ENCODE assay signal across 20 cellular contexts in the genomic region with DNA sequence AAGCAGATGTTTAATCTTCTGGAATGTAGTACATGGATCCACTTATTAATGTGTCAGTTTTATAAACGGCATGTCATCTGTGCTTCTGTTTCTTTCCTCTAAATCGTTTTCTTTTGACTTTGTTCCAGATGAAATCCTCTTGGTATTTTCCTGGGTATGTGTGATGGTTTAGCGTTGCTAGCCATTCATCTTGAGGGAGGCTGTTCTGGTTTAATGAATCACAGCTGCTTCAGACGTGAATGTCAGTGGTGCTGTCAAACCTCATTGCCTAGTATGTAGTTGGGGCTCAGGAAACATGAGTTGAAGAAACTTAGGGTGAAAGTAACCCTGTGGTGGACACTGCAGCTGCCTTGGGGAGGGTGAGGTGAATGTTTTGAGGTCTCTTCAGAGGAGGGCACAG.
"Had no signal": no experiment of that assay in that cellular context is flagged by ENCODE, and none has a peak within 500 bp of the region (broad histone marks: within the 10 kb centered on the region; RNA-seq: fewer than 3 reads in every experiment).

No MANE protein-coding gene starts in this region.

- H3K27me3 ChIP-seq: right atrium auricular region, tibial nerve, vagina had no signal

- H3K4me3 ChIP-seq: right atrium auricular region, tibial nerve, vagina had no signal

- H3K36me3 ChIP-seq: tibial nerve, vagina had no signal

- H3K27ac ChIP-seq: right atrium auricular region, tibial nerve, vagina had no signal

- H3K27me3 Mint-ChIP-seq: T-helper 17 cell had no signal

- H3K27ac Mint-ChIP-seq: activated CD4-positive, alpha-beta memory T cell treated with anti-CD3 and anti-CD28 coated beads, Interleukin-2, amount 10 ng/mL, durations not matched to agents 7 days and 5 days; activated naive CD4-positive, alpha-beta T cell treated with anti-CD3 and anti-CD28 coated beads, Interleukin-2, amount 50 U/mL, for 24 hours; activated T-cell treated with anti-CD3 and anti-CD28 coated beads, Interleukin-2, amount 50 U/mL, for 24 hours; T-helper 17 cell had no signal

- H3K4me3 Mint-ChIP-seq: activated CD4-positive, alpha-beta memory T cell treated with anti-CD3 and anti-CD28 coated beads, Interleukin-2, amount 10 ng/mL, durations not matched to agents 7 days and 5 days; activated naive CD4-positive, alpha-beta T cell treated with anti-CD3 and anti-CD28 coated beads, Interleukin-2, amount 50 U/mL, for 24 hours; activated T-cell treated with anti-CD3 and anti-CD28 coated beads, Interleukin-2, amount 50 U/mL, for 24 hours; nephron; T-helper 17 cell had no signal

- H3K9me3 Mint-ChIP-seq: activated CD4-positive, alpha-beta memory T cell treated with anti-CD3 and anti-CD28 coated beads, Interleukin-2, amount 10 ng/mL, durations not matched to agents 7 days and 5 days; activated naive CD4-positive, alpha-beta T cell treated with anti-CD3 and anti-CD28 coated beads, Interleukin-2, amount 50 U/mL, for 24 hours; nephron had no signal

- H3K36me3 Mint-ChIP-seq: activated naive CD4-positive, alpha-beta T cell treated with anti-CD3 and anti-CD28 coated beads, Interleukin-2, amount 50 U/mL, for 24 hours had no signal

- FAIRE-seq: keratinocyte, small intestine had no signal

- DNase-seq: activated CD4-positive, alpha-beta memory T cell treated with anti-CD3 and anti-CD28 coated beads, Interleukin-2, amount 10 ng/mL, durations not matched to agents 7 days and 5 days; activated CD4-positive, alpha-beta T cell treated with anti-CD3 and anti-CD28 coated beads for 4 hours; activated effector memory CD4-positive, alpha-beta T cell treated with Interleukin-2 at 50 U/mL for 16 hours; activated T-cell treated with anti-CD3 and anti-CD28 coated beads, Interleukin-2, amount 50 U/mL, for 24 hours; cortex of kidney; effector memory CD4-positive, alpha-beta T cell; left ventricle myocardium superior; mesendoderm; nucleus accumbens; small intestine; stimulated activated CD4-positive, alpha-beta T cell treated with anti-CD3 and anti-CD28 coated beads, Interleukin-4, amount 100 ng/mL, for 24 hours; stimulated activated naive CD4-positive, alpha-beta T cell; substantia nigra; T-helper 17 cell had no signal

- ATAC-seq: left ventricle myocardium superior, T-helper 17 cell had no signal

- H3K4me1 ChIP-seq: right atrium auricular region, tibial nerve had no signal

- H3K4me1 Mint-ChIP-seq: activated naive CD4-positive, alpha-beta T cell treated with anti-CD3 and anti-CD28 coated beads, Interleukin-2, amount 50 U/mL, for 24 hours; T-helper 17 cell had no signal

- H3K9me3 ChIP-seq: right atrium auricular region, vagina had no signal
